Comparison of ENCODE assay signal across 9 cellular contexts in genomic region chr6:1609662-1610496, GRCh38. TPM values are rescaled to one million over a fixed set of nuclear protein-coding genes. Genes with fewer than 3 reads are reported as not detected.
DNase-seq lines count a peak whose midpoint lies in the region; ATAC-seq, FAIRE-seq and TF ChIP-seq lines count a peak whose summit lies in the region.
"Had no signal": no experiment of that assay in that cellular context is flagged by ENCODE, and none has a peak within 500 bp of the region (broad histone marks: within the 10 kb centered on the region; RNA-seq: fewer than 3 reads in every experiment).

Gene FOXC1 (plus strand): TSS chr6:1609915. CDS start chr6:1610446, 531 bp downstream.

- under 1% methylated on average over 20 of the region's 115 CpGs for WGBS in GM12878 (ENCODE audit: insufficient coverage, insufficient replicate concordance, low lambda C conversion rate, missing lambda C conversion rate)
- WGBS in hepatocyte (ENCODE audit: low lambda C conversion rate, missing lambda C conversion rate): under 1% methylated on average over 57 of the region's 115 CpGs

- CTCF ChIA-PET in OCI-LY7 (lab: Charles Lee; ENCODE audit: unreplicated experiment): no interaction called here
- CTCF ChIA-PET in GM12878 (lab: Yijun Ruan, JAX): no interaction called here

- ATAC-seq in HG03064 (IDR thresholded peaks at IDR 0.05; ENCODE audit: low read depth, unreplicated experiment): peak; percentile 64
- peak; percentile 83 for ATAC-seq in GM12878
- no peak for ATAC-seq in GM19324 (IDR thresholded peaks at IDR 0.05; ENCODE audit: low FRiP score, unreplicated experiment)

- H3K27me3 ChIP-seq in GM12878 (replicated peaks in 1 of 2; ENCODE audit: control insufficient read depth in 2 of 2, insufficient read depth in 2 of 2, low read length in 1 of 2) (peaks cover 27 to 36% of the 10 kb centered on the region in 2 experiments), hepatocyte (peaks cover 81% of the 10 kb centered on the region)

- H3K36me3 ChIP-seq in OCI-LY7 (ENCODE audit: insufficient read depth, low read length) (no peaks in the 10 kb centered on the region), GM12878 (ENCODE audit: control insufficient read depth in 2 of 2, insufficient read depth in 2 of 2, low read length in 1 of 2) (no peaks in the 10 kb centered on the region), hepatocyte (replicated peaks; ENCODE audit: insufficient read depth, low read depth) (no peaks in the 10 kb centered on the region)

- H4K20me1 ChIP-seq in OCI-LY7 (ENCODE audit: insufficient read depth, low read length) (no peaks in the 10 kb centered on the region), GM12878 (ENCODE audit: control insufficient read depth, insufficient read depth) (0 out of 2 replicates have a peak, but pooled peaks cover 6% of the 10 kb centered on the region), hepatocyte (ENCODE audit: insufficient read depth, poor library complexity, severe bottlenecking) (peaks cover 5% of the 10 kb centered on the region)

- peak; percentile 28; the same call in 1 of the 2 replicates for TF ChIP-seq POLR2A in GM12878 (IDR thresholded peaks at IDR 0.05; ENCODE audit: low read depth, low read length)

- no peak within 1 kb of the TSS for H2AFZ ChIP-seq in OCI-LY7 (ENCODE audit: low read length)
- peak within 1 kb of the TSS; percentile 53 for H2AFZ ChIP-seq in GM12878 (ENCODE audit: control insufficient read depth, low read depth, low read length)
- H2AFZ ChIP-seq in hepatocyte: peak within 1 kb of the TSS; percentile 78

- POLR2A ChIA-PET in OCI-LY7 (lab: Charles Lee): no interaction called here
- POLR2A ChIA-PET in GM12878 (lab: Charles Lee): no interaction called here

- peak; percentile 82 for DNase-seq in AML-193 (lab: John Stamatoyannopoulos, UW)
- DNase-seq in OCI-LY7 (ENCODE audit: low spot score): no peak
- no peak for DNase-seq in GM12878 (ENCODE audit: low read depth, low spot score)
- DNase-seq in hepatocyte (ENCODE audit: low spot score): peak; percentile 86
- DNase-seq in renal cortical epithelial cell (ENCODE audit: low read depth): peak; percentile 90

- TF ChIP-seq EP300 in GM12878 (IDR thresholded peaks at IDR 0.05; ENCODE audit: borderline replicate concordance in 1 of 2, control insufficient read depth in 1 of 2, low read depth in 2 of 2, low read length in 2 of 2): no peak

- TF ChIP-seq CTCF in GM12875 (IDR thresholded peaks at IDR 0.05; ENCODE audit: borderline replicate concordance, insufficient read depth, low read depth, low read length) (no peak), OCI-LY7 (conservative IDR thresholded peaks at IDR 0.05; ENCODE audit: low read length) (no peak), GM12878 (IDR thresholded peaks at IDR 0.05 in 2 of 3, conservative IDR thresholded peaks at IDR 0.05 in 1 of 3; ENCODE audit: control insufficient read depth in 2 of 3, extremely low read depth in 1 of 3, insufficient read depth in 1 of 3, low read depth in 3 of 3, low read length in 3 of 3) (no peak), hepatocyte (IDR thresholded peaks at IDR 0.05; ENCODE audit: poor library complexity) (no peak)

- no peak within 1 kb of the TSS; the same call in 1 of the 2 replicates for H3K9ac ChIP-seq in GM12878 (ENCODE audit: control insufficient read depth, insufficient read depth, low read length)

- H3K9me3 ChIP-seq in OCI-LY7 (ENCODE audit: low read length): no peaks in the 10 kb centered on the region
- H3K9me3 ChIP-seq in GM12878 (replicated peaks; ENCODE audit: control insufficient read depth, insufficient read depth, low read length): no peaks in the 10 kb centered on the region; the same call in 2 of the 3 replicates
- H3K9me3 ChIP-seq in hepatocyte (ENCODE audit: low read depth): no peaks in the 10 kb centered on the region

- no peak within 1 kb of the TSS for H3K27ac ChIP-seq in OCI-LY7 (ENCODE audit: low read depth, low read length, poor library complexity, severe bottlenecking)
- no peak within 1 kb of the TSS for H3K27ac ChIP-seq in GM12878 (ENCODE audit: control insufficient read depth, insufficient read depth)
- H3K27ac ChIP-seq in hepatocyte: no peak within 1 kb of the TSS

- BruUV-seq in OCI-LY7 (replicated peaks; lab: Mats Ljungman, UMichigan) (no TSS peak), GM12878 (replicated peaks; lab: Mats Ljungman, UMichigan) (no TSS peak)

- TF ChIP-seq RAD21 in GM12878 (IDR thresholded peaks at IDR 0.05; ENCODE audit: insufficient read depth, low read depth, low read length): no peak

- H3K79me2 ChIP-seq in OCI-LY7 (ENCODE audit: insufficient read depth, low read depth, low read length) (no peaks in the 10 kb centered on the region), GM12878 (ENCODE audit: control insufficient read depth, insufficient read depth, low read length) (no peaks in the 10 kb centered on the region), hepatocyte (no peaks in the 10 kb centered on the region)

- H3K4me3 ChIP-seq in GM12875 (ENCODE audit: low read depth, low read length) (peak within 1 kb of the TSS; percentile 56), OCI-LY7 (ENCODE audit: low read depth, low read length, poor library complexity, severe bottlenecking) (no peak within 1 kb of the TSS), GM12878 (peak within 1 kb of the TSS; percentile 72), hepatocyte (peak within 1 kb of the TSS; percentile 52)

- H3K4me1 ChIP-seq in OCI-LY7 (ENCODE audit: insufficient read depth, low read length, poor library complexity, severe bottlenecking): no peaks in the 10 kb centered on the region
- H3K4me1 ChIP-seq in GM12878 (ENCODE audit: control insufficient read depth, insufficient read depth, low read length): peaks cover 10% of the 10 kb centered on the region
- H3K4me1 ChIP-seq in hepatocyte (ENCODE audit: insufficient read depth): peaks cover 22% of the 10 kb centered on the region

- FAIRE-seq in GM12878 (lab: Jason Lieb, UNC): no peak

- intact Hi-C loops in OCI-LY7 (cut with micrococcal nuclease; ENCODE audit: unreplicated experiment) (loop anchor here (10.0 kb wide), 1 partner anchor 835 kb away; no protein-coding TSS in a partner anchor), GM12878 (cut with micrococcal nuclease; ENCODE audit: unreplicated experiment) (loop anchor here (5.0 to 10.0 kb wide), 2 partner anchors 165 to 187 kb away; no protein-coding TSS in a partner anchor)

- H3K4me2 ChIP-seq in OCI-LY7 (ENCODE audit: low read length): peak within 1 kb of the TSS; percentile 42; the same call in 1 of the 2 replicates
- peak within 1 kb of the TSS; percentile 87 for H3K4me2 ChIP-seq in GM12878 (ENCODE audit: control insufficient read depth, insufficient read depth)
- peak within 1 kb of the TSS; percentile 96 for H3K4me2 ChIP-seq in hepatocyte

- in situ Hi-C loops in GM12878 (cut with MboI): loop anchor here (5.0 kb wide), 1 partner anchor 582 kb away; no protein-coding TSS in a partner anchor

- H3K9me2 ChIP-seq in OCI-LY7 (ENCODE audit: insufficient read depth, low read length) (no peaks in the 10 kb centered on the region), hepatocyte (replicated peaks; ENCODE audit: insufficient read depth) (no peaks in the 10 kb centered on the region)

- SMC1A ChIA-PET in GM12878 (lab: Charles Lee; ENCODE audit: uncharacterized antibody, unreplicated experiment): no interaction called here

- RAD21 ChIA-PET in GM12878 (lab: Charles Lee; ENCODE audit: unreplicated experiment): interaction anchor here (1.2 to 1.3 kb wide), 2 partner anchors 494 to 585 kb away, joined by 3 to 4 read pairs; no protein-coding TSS in a partner anchor

TF ChIP-seq in GM12878, 131 proteins besides CTCF, POLR2A, EP300 and RAD21 (continues in another document):
- TF ChIP-seq SREBF1 (IDR thresholded peaks at IDR 0.05; ENCODE audit: low read length) (no peak), CBX5 (IDR thresholded peaks at IDR 0.05; ENCODE audit: low read depth) (no peak), LARP7 (IDR thresholded peaks at IDR 0.05) (no peak), ZBTB4 (CRISPR knock-in tag; IDR thresholded peaks at IDR 0.05) (no peak)

RNA-seq across cellular contexts. Expression of gene FOXC1, which starts in this region (rescaled TPM):
- not detected in 2 replicates for total RNA-seq in OCI-LY7 (2014; rRNA removed; shearing (Covaris generic))
- total RNA-seq in OCI-LY7 (2022): not detected in 2 replicates
- not detected in 2 replicates for total RNA-seq in GM12878 (2013; cell fraction: nucleolus; rRNA removed)
- 0.38 and 0.51 TPM in 2 replicates for total RNA-seq in GM12878 (2014; rRNA removed)
- 0.37 and 0.45 TPM in 2 replicates for total RNA-seq in GM12878 (2014; rRNA removed; fragmentation: Illumina TruSeq; extraction: Trizol)
- total RNA-seq in GM12878 (2021): 1.5 and 1.7 TPM in 2 replicates
- 0.26 TPM for polyA plus RNA-seq in GM12878 (2011; ENCODE audit: low read depth)
- 0.17 and 0.26 TPM in 2 replicates for polyA plus RNA-seq in GM12878 (2011; rRNA removed)
- polyA plus RNA-seq in GM12878 (2011; cell fraction: cytosol; rRNA removed): 0.07 and 0.17 TPM in 2 replicates
- 0.19 and 0.31 TPM in 2 replicates for polyA plus RNA-seq in GM12878 (2011; cell fraction: nucleus; rRNA removed)
- polyA plus RNA-seq in GM12878 (2012): 0.24 and 0.38 TPM in 2 replicates
- 0.81 and 0.97 TPM in 2 replicates for polyA plus RNA-seq in GM12878 (2014; fragmentation: Illumina TruSeq; extraction: Trizol)
- under 1 TPM; 0.13 to 0.26 TPM for polyA plus RNA-seq in GM12878 (2014; fragmentation: Nextera tagmentation; extraction: Ambion mirVana)
- 0.60 and 0.94 TPM in 2 replicates for polyA plus RNA-seq in GM12878 (2014; rRNA removed)
- not detected for polyA plus RNA-seq in GM12878 (2016; fragmentation: Nextera tagmentation; extraction: Ambion mirVana)
- polyA minus RNA-seq in GM12878 (2011; rRNA and poly(A)+ RNA removed): 0.15 TPM in 1 of 2 replicates, not detected in the other
- 0.53 and 0.83 TPM in 2 replicates for polyA minus RNA-seq in GM12878 (2011; cell fraction: cytosol; rRNA and poly(A)+ RNA removed)
- polyA minus RNA-seq in GM12878 (2011; cell fraction: nucleus; rRNA and poly(A)+ RNA removed): 0.12 and 0.57 TPM in 2 replicates
- 1.1 and 1.2 TPM in 2 replicates for total RNA-seq in hepatocyte
- polyA plus RNA-seq in hepatocyte: 0.60 and 1.1 TPM in 2 replicates
- total RNA-seq in renal cortical epithelial cell: 9.9 and 17.9 TPM in 2 replicates
- total RNA-seq: T-helper 2 cell treated with Interferon-gamma antibody and Interleukin-4, amounts not matched to agents 100 ng/mL and 5 ng/mL, for 36 hours had no signal

Comparison
In these comparisons a context has a peak if more than half of its experiments do, and no peak if none do; other contexts are left out.
1. DNase-seq: peak in AML-193 (2 of 2), hepatocyte (single experiment) and renal cortical epithelial cell (single experiment); none in OCI-LY7 (single experiment) and GM12878 (single experiment).
2. H3K4me2 ChIP-seq: peak in every context shown above with its lines; median percentile 96 in hepatocyte; 87 in GM12878; 42 in OCI-LY7.